ENCODE assay signal across 2 cellular contexts in the genomic region with DNA sequence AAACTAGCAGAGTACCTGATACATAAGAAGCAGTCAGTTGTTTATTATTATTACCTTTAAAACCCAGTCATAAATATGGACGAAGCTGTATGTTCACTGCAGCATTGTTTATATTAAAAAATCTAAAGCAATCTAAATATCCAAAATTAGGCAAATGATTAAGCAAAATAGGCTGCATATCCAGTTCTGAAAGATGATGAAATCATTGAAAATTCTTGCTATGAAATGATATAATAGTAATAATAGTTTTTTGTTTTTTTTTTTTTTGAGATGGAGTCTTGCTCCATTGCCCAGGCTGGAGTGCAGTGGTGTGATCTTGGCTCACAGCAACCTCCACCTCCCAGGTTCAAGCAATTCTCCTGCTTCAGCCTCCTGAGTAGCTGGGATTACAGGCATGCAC.
TF ChIP-seq lines count a peak whose summit lies in the region.
"Not testable (repeated sequence)": the region's sequence is repeated elsewhere in the genome, so short reads cannot be mapped to it uniquely, and the experiment has no call there.

No MANE protein-coding gene starts in this region.

TF ChIP-seq in K562, 482 proteins besides CTCF, POLR2A, EP300 and RAD21:
- TF ChIP-seq ATF3 (IDR thresholded peaks at IDR 0.05) (peak; percentile 56), CEBPG (tag; conservative IDR thresholded peaks at IDR 0.05 in 1 of 2, IDR thresholded peaks at IDR 0.05 in 1 of 2) (peak in 1 of 2 experiments; percentile 58; a peak in 2 of 4 replicates), TRIM24 (IDR thresholded peaks at IDR 0.05) (peak in 1 of 2 experiments; percentile 12; a peak in 1 of 4 replicates)
- not testable (repeated sequence) for TF ChIP-seq ATF3 (CRISPR knock-in tag; conservative IDR thresholded peaks at IDR 0.05); CEBPG (CRISPR knock-in tag; IDR thresholded peaks at IDR 0.05)
TF ChIP-seq in K562: peak in this region for 3; not testable (repeated sequence) for 479.

TF ChIP-seq in HepG2, 621 proteins besides CTCF, POLR2A, EP300 and RAD21:
- TF ChIP-seq ATF7 (IDR thresholded peaks at IDR 0.05) = peak; percentile 62
- TF ChIP-seq ATF7 (CRISPR knock-in tag; IDR thresholded peaks at IDR 0.05) = not testable (repeated sequence)
TF ChIP-seq in HepG2: peak in this region for 1; not testable (repeated sequence) for 620.
